8 cellular contexts compared by ENCODE assay signal in genomic region chr12:26195641-26196423, GRCh38. TPM values are rescaled to one million over a fixed set of nuclear protein-coding genes. Genes with fewer than 3 reads are reported as not detected.
DNase-seq lines count a peak whose midpoint lies in the region; ATAC-seq and TF ChIP-seq lines count a peak whose summit lies in the region.

No MANE protein-coding gene starts in this region.

- no peak for TF ChIP-seq CTCF in epithelial cell of esophagus (IDR thresholded peaks at IDR 0.05; ENCODE audit: insufficient read depth, low read depth, low read length, missing control alignments)
- TF ChIP-seq CTCF in suprapubic skin (IDR thresholded peaks at IDR 0.05): no peak

- under 1% methylated on average over 42 of the region's 45 CpGs for WGBS in mesenchymal stem cell
- WGBS in suprapubic skin: 0% methylated on average over 22 of the region's 45 CpGs

- H3K9me3 ChIP-seq in mesenchymal stem cell (ENCODE audit: control insufficient read depth, low read length) (no peaks in the 10 kb centered on the region), suprapubic skin (no peaks in the 10 kb centered on the region)

- peaks cover 3% of the 10 kb centered on the region for H3K4me1 ChIP-seq in mesenchymal stem cell (ENCODE audit: control insufficient read depth, insufficient read depth, low read depth, low read length)
- peaks cover 35% of the 10 kb centered on the region for H3K4me1 ChIP-seq in suprapubic skin

- H2BK12ac ChIP-seq in mesenchymal stem cell (ENCODE audit: low read length in 2 of 2): peak overlapping the region in 1 of 2 experiments; percentile 89

- peak overlapping the region; percentile 85 for H4K91ac ChIP-seq in mesenchymal stem cell (ENCODE audit: low read length)

- DNase-seq in GM03348 (ENCODE audit: low spot score) (peak; percentile 75), SK-MEL-5 (ENCODE audit: low read depth, low spot score) (peak; percentile 32), epithelial cell of esophagus (ENCODE audit: low read depth) (peak; percentile 36), mesenchymal stem cell (peak; percentile 60), suprapubic skin (ENCODE audit: low spot score in 2 of 2) (peak; percentile 70 to 80), SW 1271 (lab: John Stamatoyannopoulos, UW) (no peak)

- peak overlapping the region; percentile 77 for H2BK15ac ChIP-seq in mesenchymal stem cell (ENCODE audit: low read depth, poor library complexity, severe bottlenecking)

- peak overlapping the region; percentile 37 for H2BK120ac ChIP-seq in mesenchymal stem cell (ENCODE audit: low read depth, low read length)

- peak overlapping the region; percentile 89 to 94 for H3K18ac ChIP-seq in mesenchymal stem cell (ENCODE audit: low read depth in 1 of 2, low read length in 2 of 2)

- H4K8ac ChIP-seq in mesenchymal stem cell (ENCODE audit: low read length): peak overlapping the region; percentile 94

- peak overlapping the region; percentile 66 to 87 for H3K4ac ChIP-seq in mesenchymal stem cell (ENCODE audit: low read depth in 1 of 2, low read length in 2 of 2)

- in situ Hi-C loops in SK-MEL-5 (cut with HindIII; ENCODE audit: low pct_unique_long_range_greater_than_20kb, low sequenced_read_pairs): no loop called here

- no peak overlapping the region for H2AK5ac ChIP-seq in mesenchymal stem cell (ENCODE audit: low read length, severe bottlenecking)

- H2BK5ac ChIP-seq in mesenchymal stem cell (ENCODE audit: low read depth, low read length, poor library complexity, severe bottlenecking): no peak overlapping the region

- H2AFZ ChIP-seq in mesenchymal stem cell (ENCODE audit: low read depth, low read length): peak overlapping the region; percentile 93

- H3K14ac ChIP-seq in mesenchymal stem cell (ENCODE audit: low read length in 2 of 2): peak overlapping the region in 1 of 2 experiments; percentile 77

- H3K79me1 ChIP-seq in mesenchymal stem cell (replicated peaks; ENCODE audit: low read length, poor library complexity, severe bottlenecking): no peaks in the 10 kb centered on the region

- H3K4me2 ChIP-seq in mesenchymal stem cell (ENCODE audit: low read length, poor library complexity, severe bottlenecking): peak overlapping the region; percentile 29

- H3K4me3 ChIP-seq in epithelial cell of esophagus (ENCODE audit: low read length) (peak overlapping the region; percentile 50), mesenchymal stem cell (ENCODE audit: insufficient read depth in 1 of 2, low read depth in 1 of 2, low read length in 2 of 2) (peak overlapping the region; percentile 73 to 83), suprapubic skin (peak overlapping the region; percentile 74)

- no peaks in the 10 kb centered on the region for H3K27me3 ChIP-seq in mesenchymal stem cell (ENCODE audit: control insufficient read depth in 1 of 2, insufficient read depth in 1 of 2, low read length in 2 of 2)
- no peaks in the 10 kb centered on the region for H3K27me3 ChIP-seq in suprapubic skin

- H3K36me3 ChIP-seq in mesenchymal stem cell (ENCODE audit: control insufficient read depth in 1 of 2, insufficient read depth in 2 of 2, low read depth in 1 of 2, low read length in 2 of 2) (no peaks in the 10 kb centered on the region), suprapubic skin (no peaks in the 10 kb centered on the region)

- TF ChIP-seq EP300 in suprapubic skin (IDR thresholded peaks at IDR 0.05): no peak

- ATAC-seq in HG02571 (IDR thresholded peaks at IDR 0.05; ENCODE audit: unreplicated experiment): peak; percentile 62
- no peak for ATAC-seq in GM21447 (IDR thresholded peaks at IDR 0.05; ENCODE audit: unreplicated experiment)

- H3K23ac ChIP-seq in mesenchymal stem cell (ENCODE audit: low read length in 2 of 2): no peak overlapping the region

- peak overlapping the region; percentile 6 for H3K27ac ChIP-seq in mesenchymal stem cell (ENCODE audit: low read length, poor library complexity, severe bottlenecking)
- H3K27ac ChIP-seq in suprapubic skin: peak overlapping the region; percentile 87

- peak overlapping the region; percentile 88 for H3K9ac ChIP-seq in mesenchymal stem cell (ENCODE audit: low read length)

- TF ChIP-seq POLR2A in suprapubic skin (IDR thresholded peaks at IDR 0.05): no peak

RNA-seq across cellular contexts. Expression of gene SSPN, which starts 0.5 kb away (rescaled TPM):
- 2.2 and 2.9 TPM in 2 replicates for total RNA-seq in SK-MEL-5 (2014; rRNA removed; shearing (Covaris generic))
- polyA plus RNA-seq in SK-MEL-5 (2015; cell fraction: cytosol; rRNA removed): 2.5 and 2.6 TPM in 2 replicates
- polyA plus RNA-seq in SK-MEL-5 (2015; cell fraction: nucleus; rRNA removed): 0.59 and 2.6 TPM in 2 replicates
- polyA plus RNA-seq in mesenchymal stem cell (2013, experiment 1 of 2): 8.3 TPM
- 7.6 TPM for polyA plus RNA-seq in mesenchymal stem cell (2013, experiment 2 of 2)
- 10 to 100 TPM in 3 of 4 donors, 1 to 10 TPM in 1; 4.5 to 19.0 (median 11.8) TPM for total RNA-seq in suprapubic skin

Comparison
In these comparisons a context has a peak if more than half of its experiments do, and no peak if none do; other contexts are left out.
1. DNase-seq: peak in GM03348 (single experiment), SK-MEL-5 (single experiment), epithelial cell of esophagus (single experiment), mesenchymal stem cell (single experiment) and suprapubic skin (2 of 2); none in SW 1271 (0 of 2).
2. Peak in every context shown above with its lines, with median percentiles within 50 percentile points of each other: H3K4me3 ChIP-seq.